In the genomic region with DNA sequence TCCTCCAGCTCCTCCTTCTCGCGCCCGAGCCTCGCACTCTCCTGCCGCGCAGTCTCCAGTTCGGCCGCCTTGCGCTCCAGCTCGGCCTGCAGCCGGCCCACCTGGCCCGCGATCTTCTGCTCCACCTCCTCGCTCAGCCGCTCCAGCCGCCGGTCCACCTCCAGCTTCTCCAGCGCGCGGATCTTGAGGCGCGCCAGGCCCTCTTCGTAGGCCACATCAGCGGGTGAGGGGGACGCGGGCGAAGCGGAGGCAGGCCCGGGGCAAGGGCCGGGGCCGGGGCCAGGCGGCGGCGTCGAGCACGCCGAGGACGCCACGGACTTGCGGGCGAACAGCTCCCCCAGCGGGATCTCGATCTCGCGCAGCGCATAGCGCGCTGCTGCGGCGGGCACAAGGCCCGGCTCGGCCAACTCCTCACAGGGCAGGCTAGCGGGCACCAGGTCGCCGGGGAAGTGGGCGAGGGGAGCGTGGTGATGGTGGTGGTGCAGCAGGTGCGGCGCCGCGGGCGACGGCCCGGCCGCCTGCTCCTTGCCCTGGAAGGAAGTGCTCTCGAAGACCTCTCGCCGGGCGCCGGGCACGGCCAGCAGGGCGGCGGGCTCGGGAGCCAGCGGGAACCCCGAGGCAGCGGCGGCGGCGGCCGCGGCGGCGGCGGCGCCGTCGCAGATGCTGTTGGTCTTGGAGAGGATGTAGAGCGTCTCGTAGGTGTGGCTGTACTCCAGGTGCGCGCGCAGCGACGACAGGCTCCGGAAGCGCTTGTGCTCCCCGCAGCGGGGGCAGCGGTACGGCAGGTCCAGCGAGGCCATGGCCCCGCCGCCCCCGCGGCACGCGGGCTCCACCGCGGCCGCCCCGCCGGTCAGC, we compare ENCODE assay signal across 9 cellular contexts. TPM values are rescaled to one million over a fixed set of nuclear protein-coding genes. Genes with fewer than 3 reads are reported as not detected.
DNase-seq lines count a peak whose midpoint lies in the region; ATAC-seq and TF ChIP-seq lines count a peak whose summit lies in the region.
"Had no signal": no experiment of that assay in that cellular context is flagged by ENCODE, and none has a peak within 500 bp of the region (broad histone marks: within the 10 kb centered on the region; RNA-seq: fewer than 3 reads in every experiment).

No MANE protein-coding gene starts in this region.

- intact Hi-C loops in Caco-2 (cut with micrococcal nuclease; ENCODE audit: unreplicated experiment) = loop anchor here (1.0 to 5.0 kb wide), 3 partner anchors 15 to 382 kb away; a partner anchor contains a TSS

- H4K20me1 ChIP-seq in GM23338 (replicated peaks; ENCODE audit: insufficient read depth) = peaks cover 9% of the 10 kb centered on the region; the same call in 1 of the 2 replicates

- H3K36me3 Mint-ChIP-seq in Caco-2 (ENCODE audit: insufficient read depth, unreplicated experiment) (peaks cover 18% of the 10 kb centered on the region), GM23338 (ENCODE audit: low read depth) (peaks cover 11% of the 10 kb centered on the region; the same call in 2 of the 3 replicates), progenitor cell of endocrine pancreas (ENCODE audit: insufficient read depth) (no peaks in the 10 kb centered on the region)
- H3K36me3 Mint-ChIP-seq in activated CD8-positive, alpha-beta memory T cell treated with anti-CD3 and anti-CD28 coated beads, Interleukin-2, amount 10 ng/mL, durations not matched to agents 7 days and 5 days = peaks cover 8% of the 10 kb centered on the region

- no peaks in the 10 kb centered on the region for H3K9me3 ChIP-seq in Caco-2
- H3K9me3 ChIP-seq: neutrophil had no signal

- H2AFZ ChIP-seq in GM23338 = peak overlapping the region; percentile 59; the same call in 1 of the 2 replicates

- POLR2A ChIA-PET in Caco-2 (lab: Charles Lee) = interaction anchor here (0.6 to 1.4 kb wide), 3 partner anchors 15 to 91 kb away, joined by 3 to 15 read pairs (median 3); a partner anchor contains a TSS

- H3K27me3 ChIP-seq in Caco-2 (replicated peaks; ENCODE audit: control insufficient read depth, insufficient read depth, low read length) = no peaks in the 10 kb centered on the region
- peaks cover 29% of the 10 kb centered on the region for H3K27me3 ChIP-seq in GM23338 (ENCODE audit: insufficient read depth)

- H3K4me3 ChIP-seq in Caco-2 (ENCODE audit: low read depth, low read length) (peak overlapping the region; percentile 93), GM23338 (peak overlapping the region; percentile 69)

- H3K4me1 ChIP-seq in Caco-2 (peaks cover 12% of the 10 kb centered on the region; the same call in 1 of the 2 replicates), GM23338 (ENCODE audit: insufficient read depth) (peaks cover 11% of the 10 kb centered on the region)

- no TSS peak for BruUV-seq in Caco-2 (replicated peaks; lab: Mats Ljungman, UMichigan)

- peak; percentile 83 for ATAC-seq in GM23338
- ATAC-seq in activated CD8-positive, alpha-beta memory T cell treated with anti-CD3 and anti-CD28 coated beads, Interleukin-2, amount 10 ng/mL, durations not matched to agents 7 days and 5 days = peak; percentile 98

- CTCF ChIA-PET in Caco-2 (lab: Charles Lee) = interaction anchor here (0.6 to 1.7 kb wide), 15 partner anchors 9 to 210 kb away, joined by 3 to 16 read pairs (median 5); a partner anchor contains a TSS
- CTCF ChIA-PET in activated CD8-positive, alpha-beta memory T cell treated with anti-CD3 and anti-CD28 coated beads, Interleukin-2, amount 10 ng/mL, durations not matched to agents 7 days and 5 days (lab: Charles Lee) = interaction anchor here (0.8 to 2.3 kb wide), 5 partner anchors 10 to 31 kb away, joined by 3 to 12 read pairs (median 4); a partner anchor contains a TSS

- 0 out of 2 replicates have a peak, but pooled peaks cover 5% of the 10 kb centered on the region for H3K79me2 ChIP-seq in GM23338 (replicated peaks; ENCODE audit: insufficient read depth)

- peak; percentile 12 to 36 for TF ChIP-seq CTCF in Caco-2 (IDR thresholded peaks at IDR 0.05; ENCODE audit: insufficient read depth in 1 of 2, low read depth in 1 of 2, low read length in 1 of 2, severe bottlenecking in 1 of 2, unreplicated experiment in 1 of 2)
- TF ChIP-seq CTCF in GM23338 (conservative IDR thresholded peaks at IDR 0.05; ENCODE audit: low read depth in 2 of 2) = peak in 1 of 2 experiments; percentile 13; a peak in 2 of 4 replicates
- peak; percentile 39 for TF ChIP-seq CTCF in progenitor cell of endocrine pancreas (IDR thresholded peaks at IDR 0.05; ENCODE audit: unreplicated experiment)

- peaks cover 8% of the 10 kb centered on the region; the same call in 1 of the 2 replicates for H3F3A ChIP-seq in GM23338 (replicated peaks; ENCODE audit: low read depth)

- H3K27ac Mint-ChIP-seq in Caco-2 (ENCODE audit: unreplicated experiment) (peak overlapping the region; percentile 14), GM23338 (no peak overlapping the region), progenitor cell of endocrine pancreas (no peak overlapping the region)
- no peak overlapping the region for H3K27ac Mint-ChIP-seq in activated CD8-positive, alpha-beta memory T cell treated with anti-CD3 and anti-CD28 coated beads, Interleukin-2, amount 10 ng/mL, durations not matched to agents 7 days and 5 days

- peak overlapping the region; percentile 72 for H3K4me3 Mint-ChIP-seq in Caco-2 (ENCODE audit: unreplicated experiment)
- H3K4me3 Mint-ChIP-seq in GM23338 = peak overlapping the region; percentile 66
- peak overlapping the region; percentile 42 for H3K4me3 Mint-ChIP-seq in activated CD8-positive, alpha-beta memory T cell treated with anti-CD3 and anti-CD28 coated beads, Interleukin-2, amount 10 ng/mL, durations not matched to agents 7 days and 5 days
- H3K4me3 Mint-ChIP-seq in progenitor cell of endocrine pancreas (ENCODE audit: low read depth) = peak overlapping the region; percentile 53

- H3K27ac ChIP-seq in GM23338 (ENCODE audit: low read depth) (no peak overlapping the region), epithelial cell of prostate (peak overlapping the region; percentile 34)
- H3K27ac ChIP-seq: neutrophil had no signal

- H3K4me1 Mint-ChIP-seq in Caco-2 (ENCODE audit: low read depth, unreplicated experiment) = peaks cover 21% of the 10 kb centered on the region
- H3K4me1 Mint-ChIP-seq in GM23338 = peaks cover 14% of the 10 kb centered on the region
- H3K4me1 Mint-ChIP-seq in activated CD8-positive, alpha-beta memory T cell treated with anti-CD3 and anti-CD28 coated beads, Interleukin-2, amount 10 ng/mL, durations not matched to agents 7 days and 5 days = peaks cover 29% of the 10 kb centered on the region
- peaks cover 3% of the 10 kb centered on the region for H3K4me1 Mint-ChIP-seq in progenitor cell of endocrine pancreas (ENCODE audit: low read depth)

- no peaks in the 10 kb centered on the region for H3K9me2 ChIP-seq in GM23338 (ENCODE audit: insufficient read depth)

- H3K36me3 ChIP-seq in Caco-2 (ENCODE audit: control insufficient read depth, insufficient read depth, low read length) (no peaks in the 10 kb centered on the region), GM23338 (ENCODE audit: insufficient read depth) (no peaks in the 10 kb centered on the region)
- H3K36me3 ChIP-seq: neutrophil had no signal

- DNase-seq in Caco-2 = peak; percentile 90
- peak; percentile 92 for DNase-seq in GM23338 (ENCODE audit: low spot score)
- DNase-seq in NCI-H2107 treated with DMSO at 0.1 percent for 48 hours (lab: John Stamatoyannopoulos, UW; ENCODE audit: unreplicated experiment) = peak; percentile 67
- DNase-seq in activated CD8-positive, alpha-beta memory T cell treated with anti-CD3 and anti-CD28 coated beads, Interleukin-2, amount 10 ng/mL, durations not matched to agents 7 days and 5 days = peak; percentile 90
- no peak for DNase-seq in epithelial cell of prostate (ENCODE audit: low read depth, low spot score)
- no peak for DNase-seq in progenitor cell of endocrine pancreas (ENCODE audit: low spot score, unreplicated experiment)
- DNase-seq in NOMO-1 treated with dmso at 0.1 percent for 144 hours (lab: John Stamatoyannopoulos, UW; ENCODE audit: unreplicated experiment) = no peak
- no peak for DNase-seq in H4 (ENCODE audit: low spot score)

- H3K27me3 Mint-ChIP-seq in Caco-2 (ENCODE audit: insufficient read depth, unreplicated experiment) (no peaks in the 10 kb centered on the region), GM23338 (ENCODE audit: insufficient read depth, low read depth, poor library complexity) (peaks cover 26% of the 10 kb centered on the region), progenitor cell of endocrine pancreas (peaks cover 46% of the 10 kb centered on the region)
- H3K27me3 Mint-ChIP-seq in activated CD8-positive, alpha-beta memory T cell treated with anti-CD3 and anti-CD28 coated beads, Interleukin-2, amount 10 ng/mL, durations not matched to agents 7 days and 5 days = no peaks in the 10 kb centered on the region

- H3K9me3 Mint-ChIP-seq in Caco-2 (ENCODE audit: unreplicated experiment) (no peaks in the 10 kb centered on the region), GM23338 (no peaks in the 10 kb centered on the region; the same call in 1 of the 3 replicates), progenitor cell of endocrine pancreas (ENCODE audit: low read depth) (no peaks in the 10 kb centered on the region)
- H3K9me3 Mint-ChIP-seq in activated CD8-positive, alpha-beta memory T cell treated with anti-CD3 and anti-CD28 coated beads, Interleukin-2, amount 10 ng/mL, durations not matched to agents 7 days and 5 days (ENCODE audit: low read depth) = no peaks in the 10 kb centered on the region

- H3K4me2 ChIP-seq in GM23338 = peak overlapping the region; percentile 87

RNA-seq across cellular contexts. Expression of a gene that starts 15.2 kb away (rescaled TPM):
- total RNA-seq in Caco-2 (2022) (11.6 and 12.1 TPM in 2 replicates), progenitor cell of endocrine pancreas (7.1 and 7.4 TPM in 2 replicates)
- 13.8 and 16.5 TPM in 2 replicates for total RNA-seq in GM23338 (2014; rRNA removed; shearing (Covaris generic))
- 3.1 and 3.5 TPM in 2 replicates for polyA plus RNA-seq in GM23338 (2016; fragmentation: Nextera tagmentation; extraction: Ambion mirVana)
- total RNA-seq in activated CD8-positive, alpha-beta memory T cell treated with anti-CD3 and anti-CD28 coated beads, Interleukin-2, amount 10 ng/mL, durations not matched to agents 7 days and 5 days = 10 to 100 TPM; 28.2 to 31.5 TPM
- 0.99 and 2.3 TPM in 2 replicates for total RNA-seq in H4 (2014; rRNA removed; shearing (Covaris generic))

RNA-seq across cellular contexts. Expression of a gene that starts 24.3 kb away (rescaled TPM):
- total RNA-seq in Caco-2 (2022) (0.30 TPM in 1 of 2 replicates, not detected in the other), progenitor cell of endocrine pancreas (0.12 TPM in 1 of 2 replicates, not detected in the other)
- total RNA-seq in GM23338 (2014; rRNA removed; shearing (Covaris generic)) = not detected in 2 replicates
- polyA plus RNA-seq in GM23338 (2016; fragmentation: Nextera tagmentation; extraction: Ambion mirVana) = 0.23 TPM in 1 of 2 replicates, not detected in the other
- under 1 TPM; 0.09 to 0.15 TPM for total RNA-seq in activated CD8-positive, alpha-beta memory T cell treated with anti-CD3 and anti-CD28 coated beads, Interleukin-2, amount 10 ng/mL, durations not matched to agents 7 days and 5 days
- total RNA-seq in H4 (2014; rRNA removed; shearing (Covaris generic)) = not detected in 2 replicates

RNA-seq across cellular contexts. Expression of a gene that starts 35.0 kb away (rescaled TPM):
- total RNA-seq in Caco-2 (2022) = 450 and 505 TPM in 2 replicates
- total RNA-seq in GM23338 (2014; rRNA removed; shearing (Covaris generic)) = 516 and 642 TPM in 2 replicates
- 269 and 287 TPM in 2 replicates for polyA plus RNA-seq in GM23338 (2016; fragmentation: Nextera tagmentation; extraction: Ambion mirVana)
- 100 to 1,000 TPM; 362 to 449 TPM for total RNA-seq in activated CD8-positive, alpha-beta memory T cell treated with anti-CD3 and anti-CD28 coated beads, Interleukin-2, amount 10 ng/mL, durations not matched to agents 7 days and 5 days
- total RNA-seq in progenitor cell of endocrine pancreas = 249 and 256 TPM in 2 replicates
- total RNA-seq in H4 (2014; rRNA removed; shearing (Covaris generic)) = 534 and 543 TPM in 2 replicates

RNA-seq across cellular contexts. Expression of a gene that starts 36.0 kb away (rescaled TPM):
- total RNA-seq in Caco-2 (2022) (24.1 and 25.4 TPM in 2 replicates), progenitor cell of endocrine pancreas (9.8 and 10.2 TPM in 2 replicates)
- 6.5 and 8.6 TPM in 2 replicates for total RNA-seq in GM23338 (2014; rRNA removed; shearing (Covaris generic))
- 6.8 and 8.3 TPM in 2 replicates for polyA plus RNA-seq in GM23338 (2016; fragmentation: Nextera tagmentation; extraction: Ambion mirVana)
- total RNA-seq in activated CD8-positive, alpha-beta memory T cell treated with anti-CD3 and anti-CD28 coated beads, Interleukin-2, amount 10 ng/mL, durations not matched to agents 7 days and 5 days = 10 to 100 TPM; 13.7 to 14.7 TPM
- 26.6 and 49.4 TPM in 2 replicates for total RNA-seq in H4 (2014; rRNA removed; shearing (Covaris generic))

RNA-seq across cellular contexts. Expression of a gene that starts 55.0 kb away (rescaled TPM):
- 53.1 and 65.8 TPM in 2 replicates for total RNA-seq in Caco-2 (2022)
- total RNA-seq in GM23338 (2014; rRNA removed; shearing (Covaris generic)) = 45.8 and 47.3 TPM in 2 replicates
- polyA plus RNA-seq in GM23338 (2016; fragmentation: Nextera tagmentation; extraction: Ambion mirVana) = 17.9 and 20.5 TPM in 2 replicates
- 10 to 100 TPM; 17.0 to 26.8 TPM for total RNA-seq in activated CD8-positive, alpha-beta memory T cell treated with anti-CD3 and anti-CD28 coated beads, Interleukin-2, amount 10 ng/mL, durations not matched to agents 7 days and 5 days
- 30.2 and 32.7 TPM in 2 replicates for total RNA-seq in progenitor cell of endocrine pancreas
- total RNA-seq in H4 (2014; rRNA removed; shearing (Covaris generic)) = 24.6 and 30.0 TPM in 2 replicates

Comparison
In these comparisons a context has a peak if more than half of its experiments do, and no peak if none do; other contexts are left out.
1. DNase-seq: peak in Caco-2 (2 of 2), GM23338 (single experiment), NCI-H2107 treated with DMSO at 0.1 percent for 48 hours (single experiment) and activated CD8-positive, alpha-beta memory T cell treated with anti-CD3 and anti-CD28 coated beads, Interleukin-2, amount 10 ng/mL, durations not matched to agents 7 days and 5 days (single experiment); none in epithelial cell of prostate (single experiment), progenitor cell of endocrine pancreas (single experiment), NOMO-1 treated with dmso at 0.1 percent for 144 hours (single experiment) and H4 (single experiment).
2. Peak in every context shown above with its lines, with median percentiles within 50 percentile points of each other: H3K4me3 Mint-ChIP-seq.